ENCODE assay signal across 18 cellular contexts in the genomic region with DNA sequence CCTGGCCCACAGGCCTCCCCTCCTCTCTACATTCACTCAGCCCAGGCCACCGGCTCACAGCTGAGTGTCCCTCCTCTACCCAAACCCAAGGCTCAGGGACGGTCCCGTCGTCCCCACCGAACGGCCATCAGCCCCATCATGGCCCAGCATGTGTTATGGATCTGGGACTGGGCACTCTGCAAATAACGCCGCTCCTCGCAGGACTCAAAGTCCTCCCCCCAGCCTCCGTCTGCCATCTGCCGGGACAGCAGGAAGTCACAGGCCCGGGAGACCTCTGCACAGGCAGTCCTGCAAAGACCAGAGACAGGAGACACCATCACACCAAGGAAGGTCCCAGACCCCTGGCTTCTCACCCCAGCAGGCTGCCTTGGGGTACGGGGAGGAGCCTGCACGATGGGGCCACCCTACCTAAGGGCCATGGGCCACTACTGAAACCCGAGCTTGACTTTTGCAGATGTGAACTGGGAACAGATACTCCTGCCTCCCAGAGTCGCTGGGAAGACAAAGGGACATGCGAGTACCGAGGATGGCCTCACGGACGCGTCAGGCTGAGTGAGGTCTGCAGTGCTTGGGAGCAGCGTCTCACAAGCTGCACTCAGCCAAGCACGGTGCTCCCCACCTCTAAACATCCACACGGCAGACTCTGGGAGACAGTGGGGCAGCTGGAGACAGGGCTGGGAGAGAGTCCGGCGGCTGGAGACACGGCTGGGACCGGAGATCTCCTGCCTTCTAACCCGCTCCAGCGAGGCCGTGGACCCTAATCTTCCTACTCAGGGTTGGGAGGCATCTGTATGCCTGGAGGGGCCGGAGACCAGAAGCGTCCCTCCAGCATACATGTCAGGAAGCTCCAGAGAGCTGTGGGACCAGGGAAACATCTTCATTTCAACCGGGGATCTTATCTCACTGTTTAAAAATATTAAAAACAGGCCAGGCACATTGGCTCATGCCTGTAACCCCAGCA. TPM values are rescaled to one million over a fixed set of nuclear protein-coding genes. Genes with fewer than 3 reads are reported as not detected.
DNase-seq lines count a peak whose midpoint lies in the region; ATAC-seq and TF ChIP-seq lines count a peak whose summit lies in the region.
"Had no signal": no experiment of that assay in that cellular context is flagged by ENCODE, and none has a peak within 500 bp of the region (broad histone marks: within the 10 kb centered on the region; RNA-seq: fewer than 3 reads in every experiment).

No MANE protein-coding gene starts in this region.

- no peak for TF ChIP-seq EP300 in esophagus muscularis mucosa (IDR thresholded peaks at IDR 0.05)

- H3K4me3 ChIP-seq in esophagus muscularis mucosa, result no peak overlapping the region
- H3K4me3 ChIP-seq: GM23248, PC-9, prostate gland, spleen had no signal

- DNase-seq in H4 (ENCODE audit: low spot score) (peak; percentile 3), T-helper 17 cell (no peak), left kidney (ENCODE audit: low read depth, low spot score) (peak; percentile 66), sciatic nerve (ENCODE audit: low spot score) (peak; percentile 44), NCI-H1417 (lab: John Stamatoyannopoulos, UW) (no peak), esophagus muscularis mucosa (ENCODE audit: extremely low spot score) (no peak), GF-D8 (lab: John Stamatoyannopoulos, UW) (no peak)
- DNase-seq: activated CD8-positive, alpha-beta T cell treated with anti-CD3 and anti-CD28 coated beads for 36 hours; amygdala; GM23248; KG1; NCI-H1048; NCI-H748 treated with DMSO at 0.1 percent for 48 hours; PC-9; spleen had no signal

- H3K4me1 ChIP-seq in esophagus muscularis mucosa, result peaks cover 14 to 19% (median 15%) of the 10 kb centered on the region in 4 donors
- H3K4me1 ChIP-seq: spleen had no signal

- H3K27me3 Mint-ChIP-seq in T-helper 17 cell, result no peaks in the 10 kb centered on the region
- H3K27me3 Mint-ChIP-seq: activated CD8-positive, alpha-beta T cell treated with anti-CD3 and anti-CD28 coated beads for 36 hours; B cell; central memory CD8-positive, alpha-beta T cell had no signal

- H3K36me3 ChIP-seq in esophagus muscularis mucosa, result peaks cover 55 to 97% (median 89%) of the 10 kb centered on the region in 4 donors

- no peak for TF ChIP-seq CTCF in esophagus muscularis mucosa (IDR thresholded peaks at IDR 0.05)

- no peak for ATAC-seq in T-helper 17 cell
- ATAC-seq in sciatic nerve, result no peak
- ATAC-seq: activated CD8-positive, alpha-beta T cell treated with anti-CD3 and anti-CD28 coated beads for 36 hours had no signal

- no peak for TF ChIP-seq POLR2A in esophagus muscularis mucosa (IDR thresholded peaks at IDR 0.05; ENCODE audit: low read depth)

- peaks cover 1% of the 10 kb centered on the region for H3K4me1 Mint-ChIP-seq in T-helper 17 cell
- H3K4me1 Mint-ChIP-seq: B cell had no signal

- peak overlapping the region; percentile 41 for H3K27ac Mint-ChIP-seq in T-helper 17 cell
- H3K27ac Mint-ChIP-seq: activated CD8-positive, alpha-beta T cell treated with anti-CD3 and anti-CD28 coated beads for 36 hours; B cell had no signal

- intact Hi-C loops in sciatic nerve (cut with DNase I) (no loop called here), esophagus muscularis mucosa (cut with DNase I) (no loop called here)

- no peak overlapping the region for H3K4me3 Mint-ChIP-seq in T-helper 17 cell
- H3K4me3 Mint-ChIP-seq: activated CD8-positive, alpha-beta T cell treated with anti-CD3 and anti-CD28 coated beads for 36 hours; B cell; central memory CD8-positive, alpha-beta T cell had no signal

- no peak overlapping the region for H3K27ac ChIP-seq in esophagus muscularis mucosa (replicated peaks in 1 of 4)
- H3K27ac ChIP-seq: GM23248, PC-9, spleen had no signal

- peaks cover 2% of the 10 kb centered on the region for H3K36me3 Mint-ChIP-seq in T-helper 17 cell (ENCODE audit: low read depth)

- WGBS in esophagus muscularis mucosa, result 87% methylated on average over 26 of the region's 34 CpGs

- no peaks in the 10 kb centered on the region for H3K9me3 ChIP-seq in T-helper 17 cell (ENCODE audit: control insufficient read depth, low read length, poor library complexity, severe bottlenecking)
- H3K9me3 ChIP-seq in esophagus muscularis mucosa, result no peaks in the 10 kb centered on the region
- H3K9me3 ChIP-seq: prostate gland, spleen had no signal

- no peaks in the 10 kb centered on the region for H3K27me3 ChIP-seq in esophagus muscularis mucosa
- H3K27me3 ChIP-seq: spleen had no signal

RNA-seq across cellular contexts. Expression of a gene that starts 10.4 kb away (rescaled TPM):
- total RNA-seq in H4 (2014; rRNA removed; shearing (Covaris generic)), result 0.31 and 2.7 TPM in 2 replicates
- total RNA-seq in T-helper 17 cell (1 to 10 TPM; 2.6 to 3.1 TPM), sciatic nerve (9.9 TPM), esophagus muscularis mucosa (10 to 100 TPM in 1 of 4 donors, 1 to 10 TPM in 3; 1.3 to 22.0 (median 7.0) TPM)

RNA-seq across cellular contexts. Expression of a gene that starts 33.9 kb away (rescaled TPM):
- total RNA-seq in H4 (2014; rRNA removed; shearing (Covaris generic)), result 27.1 and 46.4 TPM in 2 replicates
- 10 to 100 TPM; 31.1 to 36.8 TPM for total RNA-seq in T-helper 17 cell
- total RNA-seq in sciatic nerve, result 111 TPM
- total RNA-seq in esophagus muscularis mucosa, result 10 to 100 TPM; 45.3 to 66.3 (median 53.1) TPM

RNA-seq across cellular contexts. Expression of a gene that starts 39.3 kb away (rescaled TPM):
- total RNA-seq in H4 (2014; rRNA removed; shearing (Covaris generic)), result 0.41 TPM in 1 of 2 replicates, not detected in the other
- total RNA-seq in T-helper 17 cell, result 1 to 10 TPM in 1 of 2 donors, not detected in 1; 1.1 TPM
- total RNA-seq in sciatic nerve, result 2.9 TPM
- 1 to 10 TPM in 2 of 4 donors, under 1 TPM in 1, not detected in 1; 0.26 to 2.5 (median 1.2) TPM for total RNA-seq in esophagus muscularis mucosa
- total RNA-seq: GM23248 had no signal

Comparison
In these comparisons a context has a peak if more than half of its experiments do, and no peak if none do; other contexts are left out.
1. DNase-seq: peak in H4 (single experiment), left kidney (single experiment) and sciatic nerve (single experiment); none in T-helper 17 cell (0 of 3), NCI-H1417 (0 of 3), esophagus muscularis mucosa (single experiment) and GF-D8 (single experiment).